In the genomic region with DNA sequence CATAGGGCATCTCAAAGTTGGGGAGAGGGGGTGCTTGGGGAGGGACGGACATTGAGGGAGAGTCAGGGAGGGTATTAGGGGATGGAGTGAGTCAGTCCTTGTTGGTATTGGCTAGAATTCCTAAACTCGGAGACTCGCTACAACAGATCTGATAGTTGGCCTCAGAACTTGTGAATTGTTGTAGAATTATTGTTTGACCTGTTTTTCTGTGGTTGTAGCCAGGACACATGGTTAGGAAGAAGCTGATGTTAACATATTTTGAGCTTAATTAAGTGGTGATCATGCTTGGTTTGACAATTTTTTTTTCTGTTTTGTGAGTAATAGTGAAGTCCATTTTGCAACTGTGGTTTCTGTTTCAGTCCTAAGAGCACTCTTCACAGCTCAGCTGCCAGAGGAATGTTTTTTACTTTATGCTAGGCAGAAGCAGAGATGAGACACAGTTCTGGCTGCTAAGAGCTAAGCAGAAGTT, we compare ENCODE assay signal across 1 cellular context.
TF ChIP-seq lines count a peak whose summit lies in the region.

No MANE protein-coding gene starts in this region.

TF ChIP-seq in IMR-90, 13 proteins besides CTCF, POLR2A, EP300 and RAD21 (continued from another document):
- TF ChIP-seq, protein P1, sequence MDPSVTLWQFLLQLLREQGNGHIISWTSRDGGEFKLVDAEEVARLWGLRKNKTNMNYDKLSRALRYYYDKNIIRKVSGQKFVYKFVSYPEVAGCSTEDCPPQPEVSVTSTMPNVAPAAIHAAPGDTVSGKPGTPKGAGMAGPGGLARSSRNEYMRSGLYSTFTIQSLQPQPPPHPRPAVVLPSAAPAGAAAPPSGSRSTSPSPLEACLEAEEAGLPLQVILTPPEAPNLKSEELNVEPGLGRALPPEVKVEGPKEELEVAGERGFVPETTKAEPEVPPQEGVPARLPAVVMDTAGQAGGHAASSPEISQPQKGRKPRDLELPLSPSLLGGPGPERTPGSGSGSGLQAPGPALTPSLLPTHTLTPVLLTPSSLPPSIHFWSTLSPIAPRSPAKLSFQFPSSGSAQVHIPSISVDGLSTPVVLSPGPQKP (IDR thresholded peaks at IDR 0.05; ENCODE audit: borderline replicate concordance, low read depth, low read length), result no peak
- no peak for TF ChIP-seq MXI1 (IDR thresholded peaks at IDR 0.05; ENCODE audit: borderline replicate concordance, low read depth, low read length)
